ENCODE assay signal across 8 cellular contexts in genomic region chr2:98445708-98446577, GRCh38. TPM values are rescaled to one million over a fixed set of nuclear protein-coding genes. Genes with fewer than 3 reads are reported as not detected.
DNase-seq lines count a peak whose midpoint lies in the region; ATAC-seq and TF ChIP-seq lines count a peak whose summit lies in the region.

No MANE protein-coding gene starts in this region.

- H3K4me1 ChIP-seq in HUES6 (ENCODE audit: control insufficient read depth, insufficient read depth, low read length) = peaks cover 34% of the 10 kb centered on the region
- peaks cover 4% of the 10 kb centered on the region for H3K4me1 ChIP-seq in right cardiac atrium (ENCODE audit: control insufficient read depth, insufficient read depth, low read length)
- H3K4me1 ChIP-seq in smooth muscle cell (ENCODE audit: low read depth) = peaks cover 19% of the 10 kb centered on the region

- H3K9me3 ChIP-seq in HUES6 (ENCODE audit: control insufficient read depth, insufficient read depth, low read depth, low read length) (no peaks in the 10 kb centered on the region), right cardiac atrium (ENCODE audit: control insufficient read depth, low read length) (no peaks in the 10 kb centered on the region), smooth muscle cell (replicated peaks; ENCODE audit: low read depth) (no peaks in the 10 kb centered on the region)

- no peak for TF ChIP-seq CTCF in CD14-positive monocyte (IDR thresholded peaks at IDR 0.05)
- TF ChIP-seq CTCF in smooth muscle cell (IDR thresholded peaks at IDR 0.05; ENCODE audit: borderline replicate concordance, insufficient read depth, poor library complexity, severe bottlenecking) = no peak

- peak overlapping the region; percentile 97 to 99 for H3K4me3 Mint-ChIP-seq in CD14-positive monocyte
- H3K4me3 Mint-ChIP-seq in activated T-cell treated with anti-CD3 and anti-CD28 coated beads, Interleukin-2, amount 50 U/mL, for 4 hours = peak overlapping the region; percentile 97

- H3K36me3 ChIP-seq in HUES6 (ENCODE audit: control insufficient read depth, insufficient read depth, low read length) (no peaks in the 10 kb centered on the region), smooth muscle cell (ENCODE audit: low read depth) (no peaks in the 10 kb centered on the region)

- peak overlapping the region; percentile 94 to 98 (median 96) for H3K27ac Mint-ChIP-seq in CD14-positive monocyte

- H2AFZ ChIP-seq in smooth muscle cell (ENCODE audit: low read depth) = peak overlapping the region; percentile 96

- H3K9me3 Mint-ChIP-seq in CD14-positive monocyte = no peaks in the 10 kb centered on the region
- no peaks in the 10 kb centered on the region for H3K9me3 Mint-ChIP-seq in activated T-cell treated with anti-CD3 and anti-CD28 coated beads, Interleukin-2, amount 50 U/mL, for 4 hours

- H3K27me3 ChIP-seq in HUES6 (ENCODE audit: control insufficient read depth, insufficient read depth, low read length) = no peaks in the 10 kb centered on the region
- H3K27me3 ChIP-seq in right cardiac atrium (ENCODE audit: control insufficient read depth, insufficient read depth) = no peaks in the 10 kb centered on the region
- no peaks in the 10 kb centered on the region for H3K27me3 ChIP-seq in smooth muscle cell (ENCODE audit: low read depth)

- 61% methylated on average over 18 of the region's 18 CpGs for WGBS in right cardiac atrium
- 38% methylated on average over 18 of the region's 18 CpGs for WGBS in smooth muscle cell (ENCODE audit: low lambda C conversion rate)

- H3K4me3 ChIP-seq in HUES6 (ENCODE audit: low read depth, low read length) (peak overlapping the region; percentile 73), right cardiac atrium (ENCODE audit: low read length) (peak overlapping the region; percentile 64), smooth muscle cell (peak overlapping the region; percentile 77)

- DNase-seq in CD14-positive monocyte (ENCODE audit: low spot score) = no peak
- DNase-seq in activated T-cell treated with anti-CD3 and anti-CD28 coated beads, Interleukin-2, amount 50 U/mL, for 4 hours = no peak
- DNase-seq in right cardiac atrium = no peak
- no peak for DNase-seq in smooth muscle cell (lab: John Stamatoyannopoulos, UW; ENCODE audit: unreplicated experiment)
- DNase-seq in ecto neural progenitor cell (ENCODE audit: low spot score) = no peak
- DNase-seq in NCI-H1436 (lab: John Stamatoyannopoulos, UW) = no peak

- intact Hi-C loops in CD14-positive monocyte (cut with micrococcal nuclease) (loop anchor here (1.0 to 5.0 kb wide), 2 partner anchors 8 to 41 kb away; no protein-coding TSS in a partner anchor), right cardiac atrium (cut with DNase I) (loop anchor here in 2 of 4 donors (10.0 kb wide), 2 partner anchors 119 to 129 kb away; no protein-coding TSS in a partner anchor)

- H3K9ac ChIP-seq in HUES6 (ENCODE audit: low read length) (peak overlapping the region; percentile 85), smooth muscle cell (ENCODE audit: low read depth) (peak overlapping the region; percentile 68)

- H3K4me1 Mint-ChIP-seq in CD14-positive monocyte = peaks cover 51% of the 10 kb centered on the region
- peaks cover 57% of the 10 kb centered on the region for H3K4me1 Mint-ChIP-seq in activated T-cell treated with anti-CD3 and anti-CD28 coated beads, Interleukin-2, amount 50 U/mL, for 4 hours (ENCODE audit: low read depth)

- peak; percentile 34 to 39 for ATAC-seq in activated T-cell treated with anti-CD3 and anti-CD28 coated beads, Interleukin-2, amount 50 U/mL, for 4 hours
- ATAC-seq in right cardiac atrium = peak in 1 of 2 donors; percentile 32
- no peak for ATAC-seq in GM19463 (IDR thresholded peaks at IDR 0.05; ENCODE audit: unreplicated experiment)

- H3K27me3 Mint-ChIP-seq in CD14-positive monocyte (ENCODE audit: low read depth in 3 of 3) = peaks cover 0 to 2% (median 0%) of the 10 kb centered on the region in 3 donors
- H3K27me3 Mint-ChIP-seq in activated T-cell treated with anti-CD3 and anti-CD28 coated beads, Interleukin-2, amount 50 U/mL, for 4 hours (ENCODE audit: low read depth) = no peaks in the 10 kb centered on the region

- H4K20me1 ChIP-seq in smooth muscle cell (ENCODE audit: low read depth) = peaks cover 51% of the 10 kb centered on the region

- H3F3A ChIP-seq in smooth muscle cell (ENCODE audit: low read depth) = peaks cover 18% of the 10 kb centered on the region

- peaks cover 7 to 16% of the 10 kb centered on the region in 2 donors for H3K36me3 Mint-ChIP-seq in CD14-positive monocyte
- no peaks in the 10 kb centered on the region for H3K36me3 Mint-ChIP-seq in activated T-cell treated with anti-CD3 and anti-CD28 coated beads, Interleukin-2, amount 50 U/mL, for 4 hours (ENCODE audit: insufficient read depth)

- peak overlapping the region; percentile 92 for H3K4me2 ChIP-seq in smooth muscle cell

- H3K79me2 ChIP-seq in smooth muscle cell (ENCODE audit: low read depth) = peaks cover 56% of the 10 kb centered on the region

- H3K27ac ChIP-seq in HUES6 (ENCODE audit: low read depth, low read length) = no peak overlapping the region
- H3K27ac ChIP-seq in right cardiac atrium (ENCODE audit: low read length) = peak overlapping the region; percentile 20
- peak overlapping the region; percentile 26 for H3K27ac ChIP-seq in smooth muscle cell (ENCODE audit: low read depth)

RNA-seq across cellular contexts. Expression of gene INPP4A, which starts 1.3 kb away (rescaled TPM):
- 10 to 100 TPM; 13.7 to 20.7 TPM for polyA plus RNA-seq in CD14-positive monocyte
- 10 to 100 TPM; 17.3 to 24.0 (median 17.3) TPM for total RNA-seq in activated T-cell treated with anti-CD3 and anti-CD28 coated beads, Interleukin-2, amount 50 U/mL, for 4 hours
- 10 to 100 TPM; 15.7 to 18.1 (median 15.8) TPM for total RNA-seq in right cardiac atrium
- polyA plus RNA-seq in right cardiac atrium = 5.1 TPM
- total RNA-seq in smooth muscle cell = 11.7 and 17.3 TPM in 2 replicates
- polyA plus RNA-seq in smooth muscle cell = 10.1 and 11.3 TPM in 2 replicates
